In the genomic region with DNA sequence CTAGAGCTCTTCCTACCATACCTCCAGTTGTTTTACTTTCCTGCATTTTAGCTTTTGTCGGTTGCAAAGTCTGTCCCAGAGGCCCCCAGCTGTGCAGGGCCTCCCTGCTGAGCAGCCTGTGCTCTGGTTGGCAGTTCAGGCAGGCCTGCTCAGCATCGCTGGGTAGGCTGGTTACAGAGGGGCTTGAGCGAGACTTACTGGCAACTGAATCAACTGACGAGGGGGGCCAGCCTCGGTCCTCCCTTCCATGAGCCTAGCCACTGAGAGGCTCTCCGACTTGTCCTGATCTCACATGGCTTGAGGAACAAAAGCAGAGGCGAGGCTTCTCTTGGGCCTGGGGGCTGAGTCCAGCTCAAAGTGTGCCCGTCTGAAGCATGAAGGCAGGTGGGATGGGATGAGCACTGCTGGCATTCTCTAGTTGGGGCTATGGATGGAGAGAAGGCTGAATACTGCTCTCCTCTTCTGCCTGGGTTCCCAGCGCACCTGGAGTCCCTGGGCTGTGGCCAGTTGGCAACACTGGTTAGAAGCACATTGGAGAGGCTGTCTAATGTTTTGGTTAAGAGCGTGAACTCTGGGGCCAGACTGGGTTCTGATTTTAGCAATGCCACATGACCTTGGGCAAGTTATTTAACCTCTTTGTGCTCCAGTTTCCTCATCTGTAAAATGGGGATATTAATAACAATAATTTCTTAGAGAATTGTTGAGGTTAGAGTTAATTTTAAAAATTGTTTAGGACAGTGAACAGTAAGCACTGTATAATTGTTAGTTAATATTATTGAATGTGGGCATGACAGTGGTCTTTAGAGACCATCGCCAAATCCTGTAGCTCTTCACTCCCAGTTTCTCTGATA, we compare ENCODE assay signal across 28 cellular contexts. TPM values are rescaled to one million over a fixed set of nuclear protein-coding genes. Genes with fewer than 3 reads are reported as not detected.
A peak's percentile ranks its signal among the peaks of the same experiment; 100 is the strongest.
DNase-seq lines count a peak whose midpoint lies in the region; ATAC-seq, FAIRE-seq and TF ChIP-seq lines count a peak whose summit lies in the region.
"Had no signal": no experiment of that assay in that cellular context is flagged by ENCODE, and none has a peak within 500 bp of the region (broad histone marks: within the 10 kb centered on the region; RNA-seq: fewer than 3 reads in every experiment).

No MANE protein-coding gene starts in this region.

- WGBS in HepG2 (ENCODE audit: low lambda C conversion rate), result 44% methylated on average over 4 of the region's 11 CpGs
- WGBS in right lobe of liver (ENCODE audit: insufficient coverage, low coverage, low lambda C conversion rate, missing lambda C conversion rate), result 82% methylated on average over 7 of the region's 11 CpGs

- no TSS peak for BruUV-seq in HepG2 (replicated peaks; lab: Mats Ljungman, UMichigan)

- CTCF ChIA-PET in HepG2 (lab: Yijun Ruan, JAX; ENCODE audit: low intra/inter-chr PET ratio, low total read pairs), result no interaction called here
- CTCF ChIA-PET in activated CD4-positive, alpha-beta memory T cell treated with anti-CD3 and anti-CD28 coated beads for 36 hours (lab: Charles Lee), result interaction anchor here (1.5 to 4.1 kb wide), 2 partner anchors 12 to 13 kb away, joined by 3 to 20 read pairs; no protein-coding TSS in a partner anchor

- H3K27me3 ChIP-seq in HepG2 (ENCODE audit: control insufficient read depth in 1 of 2, insufficient read depth in 2 of 2, low read length in 2 of 2) (peaks cover 0 to 4% of the 10 kb centered on the region in 2 experiments; a peak in 1 of 5 replicates), right lobe of liver (no peaks in the 10 kb centered on the region)
- H3K27me3 ChIP-seq: gastrocnemius medialis, tibial nerve had no signal

- H3K36me3 ChIP-seq in HepG2 (replicated peaks in 1 of 2; ENCODE audit: control insufficient read depth in 1 of 2, insufficient read depth in 2 of 2, low read length in 2 of 2), result no peaks in the 10 kb centered on the region
- H3K36me3 ChIP-seq in right lobe of liver, result no peaks in the 10 kb centered on the region
- H3K36me3 ChIP-seq: esophagus squamous epithelium, gastrocnemius medialis, left lung, tibial nerve had no signal

- no peaks in the 10 kb centered on the region for H3K9me3 ChIP-seq in HepG2 (ENCODE audit: low read length)
- no peaks in the 10 kb centered on the region for H3K9me3 ChIP-seq in right lobe of liver
- H3K9me3 ChIP-seq: esophagus squamous epithelium, gastrocnemius medialis, left lung, tibial nerve had no signal

- no peaks in the 10 kb centered on the region for H3K36me3 Mint-ChIP-seq in activated CD4-positive, alpha-beta memory T cell treated with anti-CD3 and anti-CD28 coated beads for 36 hours
- H3K36me3 Mint-ChIP-seq: brain; mesothelial cell of epicardium; naive thymus-derived CD4-positive, alpha-beta T cell had no signal

- H3K27ac ChIP-seq in HepG2 (ENCODE audit: extremely low read length, insufficient read depth, low read length) (no peak overlapping the region), right lobe of liver (no peak overlapping the region)
- H3K27ac ChIP-seq: coronary artery, esophagus squamous epithelium, gastrocnemius medialis, hepatocyte, left lung had no signal

- H3K4me1 ChIP-seq in HepG2 (ENCODE audit: insufficient read depth, low read length) (peaks cover 59% of the 10 kb centered on the region), right lobe of liver (peaks cover 0 to 11% (median 0%) of the 10 kb centered on the region in 4 donors)

- H3K9me3 Mint-ChIP-seq in activated CD4-positive, alpha-beta memory T cell treated with anti-CD3 and anti-CD28 coated beads for 36 hours, result no peaks in the 10 kb centered on the region
- H3K9me3 Mint-ChIP-seq: activated naive CD8-positive, alpha-beta T cell treated with anti-CD3 and anti-CD28 coated beads, Interleukin-2, amount 50 U/mL, for 24 hours; mesothelial cell of epicardium; naive thymus-derived CD4-positive, alpha-beta T cell; stimulated activated naive CD8-positive, alpha-beta T cell treated with anti-CD3 and anti-CD28 coated beads, Interleukin-15, amount 100 ng/mL, for 72 hours had no signal

- ATAC-seq in HepG2 (no peak), right lobe of liver (no peak)
- ATAC-seq: activated naive CD8-positive, alpha-beta T cell treated with anti-CD3 and anti-CD28 coated beads, Interleukin-2, amount 50 U/mL, for 24 hours; gastrocnemius medialis; left lung; naive thymus-derived CD4-positive, alpha-beta T cell; stimulated activated naive CD8-positive, alpha-beta T cell treated with anti-CD3 and anti-CD28 coated beads, Interleukin-15, amount 100 ng/mL, for 72 hours had no signal

- no peak overlapping the region for H3K27ac Mint-ChIP-seq in activated CD4-positive, alpha-beta memory T cell treated with anti-CD3 and anti-CD28 coated beads for 36 hours
- H3K27ac Mint-ChIP-seq: activated naive CD8-positive, alpha-beta T cell treated with anti-CD3 and anti-CD28 coated beads, Interleukin-2, amount 50 U/mL, for 24 hours; mesothelial cell of epicardium; stimulated activated naive CD8-positive, alpha-beta T cell treated with anti-CD3 and anti-CD28 coated beads, Interleukin-15, amount 100 ng/mL, for 72 hours had no signal

- in situ Hi-C loops in HepG2 (cut with HindIII; ENCODE audit: extremely low pct_ligation_motif_present, low pct_unique_long_range_greater_than_20kb), result no loop called here

- peaks cover 19% of the 10 kb centered on the region for H3K4me1 Mint-ChIP-seq in activated CD4-positive, alpha-beta memory T cell treated with anti-CD3 and anti-CD28 coated beads for 36 hours (ENCODE audit: low read depth)
- H3K4me1 Mint-ChIP-seq: mesothelial cell of epicardium had no signal

- H3K9ac ChIP-seq in HepG2 (ENCODE audit: insufficient read depth, low read depth, low read length), result no peak overlapping the region

- no peaks in the 10 kb centered on the region for H3K79me2 ChIP-seq in HepG2 (ENCODE audit: insufficient read depth, low read length)
- H3K79me2 ChIP-seq: hepatocyte had no signal

- H3K4me2 ChIP-seq in HepG2 (ENCODE audit: low read depth, low read length), result no peak overlapping the region
- H3K4me2 ChIP-seq: hepatocyte had no signal

- no peaks in the 10 kb centered on the region for H3K27me3 Mint-ChIP-seq in activated CD4-positive, alpha-beta memory T cell treated with anti-CD3 and anti-CD28 coated beads for 36 hours
- H3K27me3 Mint-ChIP-seq: activated naive CD8-positive, alpha-beta T cell treated with anti-CD3 and anti-CD28 coated beads, Interleukin-2, amount 50 U/mL, for 24 hours had no signal

- no peak for TF ChIP-seq CTCF in HepG2 (CRISPR knock-in tag; IDR thresholded peaks at IDR 0.05)
- TF ChIP-seq CTCF in right lobe of liver (IDR thresholded peaks at IDR 0.05), result no peak
- no peak for TF ChIP-seq CTCF in NB4 (IDR thresholded peaks at IDR 0.05; ENCODE audit: low read depth, low read length)
- no peak for TF ChIP-seq CTCF in choroid plexus epithelial cell (conservative IDR thresholded peaks at IDR 0.05; ENCODE audit: low read depth, low read length)

- no peak for TF ChIP-seq RAD21 in HepG2 (CRISPR knock-in tag; IDR thresholded peaks at IDR 0.05)

- no peak overlapping the region for H2AFZ ChIP-seq in HepG2 (ENCODE audit: low read length)
- H2AFZ ChIP-seq: hepatocyte had no signal

- TF ChIP-seq POLR2A in HepG2 (IDR thresholded peaks at IDR 0.05; ENCODE audit: insufficient read depth in 1 of 2, low read depth in 2 of 2, low read length in 2 of 2) (no peak), right lobe of liver (IDR thresholded peaks at IDR 0.05) (no peak), NB4 (IDR thresholded peaks at IDR 0.05; ENCODE audit: extremely low read depth, insufficient read length) (no peak)

- TF ChIP-seq EP300 in HepG2 (IDR thresholded peaks at IDR 0.05; ENCODE audit: low read depth in 2 of 2, low read length in 2 of 2) (no peak), HepG2 (CRISPR knock-in tag; IDR thresholded peaks at IDR 0.05; ENCODE audit: borderline replicate concordance) (no peak)

- H3K4me3 Mint-ChIP-seq in activated CD4-positive, alpha-beta memory T cell treated with anti-CD3 and anti-CD28 coated beads for 36 hours, result no peak overlapping the region
- H3K4me3 Mint-ChIP-seq: activated naive CD8-positive, alpha-beta T cell treated with anti-CD3 and anti-CD28 coated beads, Interleukin-2, amount 50 U/mL, for 24 hours; brain; mesothelial cell of epicardium; stimulated activated naive CD8-positive, alpha-beta T cell treated with anti-CD3 and anti-CD28 coated beads, Interleukin-15, amount 100 ng/mL, for 72 hours had no signal

- no peak for FAIRE-seq in HepG2 (lab: Jason Lieb, UNC)

- H4K20me1 ChIP-seq in HepG2 (ENCODE audit: insufficient read depth, low read length), result peaks cover 2% of the 10 kb centered on the region; the same call in 1 of the 2 replicates

- DNase-seq in HepG2 (ENCODE audit: low spot score) (no peak), right lobe of liver (no peak), NB4 (ENCODE audit: low read depth) (peak; percentile 39), choroid plexus epithelial cell (ENCODE audit: low read depth) (peak; percentile 64), smooth muscle cell of the brain vasculature (ENCODE audit: low read depth, low spot score) (peak; percentile 39), hypothalamus (lab: John Stamatoyannopoulos, UW) (no peak), cerebellar nuclear complex (lab: John Stamatoyannopoulos, UW) (no peak)
- DNase-seq in activated CD4-positive, alpha-beta memory T cell treated with anti-CD3 and anti-CD28 coated beads for 36 hours, result no peak
- DNase-seq: activated CD4-positive, alpha-beta T cell treated with anti-CD3 and anti-CD28 coated beads, Interleukin-2, amount 50 U/mL, for 48 hours; activated CD4-positive, CD25-positive, alpha-beta regulatory T cell; activated gamma-delta T cell treated with Interleukin-2 at 50 U/mL for 16 hours; activated naive CD8-positive, alpha-beta T cell treated with anti-CD3 and anti-CD28 coated beads, Interleukin-2, amount 50 U/mL, for 24 hours; esophagus squamous epithelium; gastrocnemius medialis; GDM1; KG1; left lung; naive thymus-derived CD4-positive, alpha-beta T cell; NCI-H187 treated with DMSO at 0.1 percent for 48 hours; NCI-H345; NCI-H82; Right ventricle myocardium superior; stimulated activated naive CD8-positive, alpha-beta T cell treated with anti-CD3 and anti-CD28 coated beads, Interleukin-15, amount 100 ng/mL, for 72 hours had no signal

- intact Hi-C loops in HepG2 (cut with micrococcal nuclease; ENCODE audit: unreplicated experiment), result no loop called here
- intact Hi-C loops in right lobe of liver (cut with DNase I), result no loop called here
- intact Hi-C loops in activated CD4-positive, alpha-beta memory T cell treated with anti-CD3 and anti-CD28 coated beads for 36 hours (cut with micrococcal nuclease), result no loop called here

- POLR2A ChIA-PET in HepG2 (lab: Yijun Ruan, JAX), result no interaction called here
- POLR2A ChIA-PET in activated CD4-positive, alpha-beta memory T cell treated with anti-CD3 and anti-CD28 coated beads for 36 hours (lab: Charles Lee), result no interaction called here

- H3K4me3 ChIP-seq in HepG2 (replicated peaks in 1 of 3; ENCODE audit: insufficient read depth in 1 of 3, low read depth in 2 of 3, low read length in 3 of 3), result no peak overlapping the region
- H3K4me3 ChIP-seq in right lobe of liver, result no peak overlapping the region
- no peak overlapping the region for H3K4me3 ChIP-seq in NB4 (ENCODE audit: low read depth, low read length)
- H3K4me3 ChIP-seq in choroid plexus epithelial cell (ENCODE audit: low read depth, low read length), result no peak overlapping the region
- H3K4me3 ChIP-seq: coronary artery, esophagus squamous epithelium, gastrocnemius medialis, hepatocyte, left lung, tibial nerve had no signal

RNA-seq across cellular contexts. Expression of a gene that starts 6.9 kb away (rescaled TPM):
- total RNA-seq in HepG2 (2016; rRNA removed; fragmentation: Illumina TruSeq; extraction: Trizol), result 0.83 and 1.7 TPM in 2 replicates
- 0.09 and 0.61 TPM in 2 replicates for total RNA-seq in HepG2 (2016; cell fraction: cytosol; rRNA removed; fragmentation: Illumina TruSeq; extraction: Trizol; ENCODE audit: low read depth)
- 0.89 and 2.0 TPM in 2 replicates for total RNA-seq in HepG2 (2016; cell fraction: insoluble cytoplasmic fraction; rRNA removed; fragmentation: Illumina TruSeq; extraction: Trizol)
- 1.0 and 1.9 TPM in 2 replicates for total RNA-seq in HepG2 (2016; cell fraction: membrane; rRNA removed; fragmentation: Illumina TruSeq; extraction: Trizol)
- 1.2 and 1.3 TPM in 2 replicates for total RNA-seq in HepG2 (2016; cell fraction: nucleus; rRNA removed; fragmentation: Illumina TruSeq; extraction: Trizol)
- polyA plus RNA-seq in HepG2 (2011; rRNA removed), result 0.16 and 0.32 TPM in 2 replicates
- 0.19 and 0.67 TPM in 2 replicates for polyA plus RNA-seq in HepG2 (2011; cell fraction: cytosol; rRNA removed)
- 0.27 TPM in 1 of 2 replicates, not detected in the other for polyA plus RNA-seq in HepG2 (2011; cell fraction: nucleus; rRNA removed)
- polyA plus RNA-seq in HepG2 (2012), result 0.07 and 0.08 TPM in 2 replicates
- 0.59 and 0.68 TPM in 2 replicates for polyA plus RNA-seq in HepG2 (2016; cell fraction: cytosol; fragmentation: Illumina TruSeq; extraction: Trizol; ENCODE audit: low read depth)
- 1.1 and 1.2 TPM in 2 replicates for polyA plus RNA-seq in HepG2 (2016; cell fraction: insoluble cytoplasmic fraction; fragmentation: Illumina TruSeq; extraction: Trizol; ENCODE audit: low read depth)
- polyA plus RNA-seq in HepG2 (2016; cell fraction: membrane; fragmentation: Illumina TruSeq; extraction: Trizol; ENCODE audit: low read depth), result 0.91 and 1.5 TPM in 2 replicates
- polyA plus RNA-seq in HepG2 (2016; cell fraction: nucleus; fragmentation: Illumina TruSeq; extraction: Trizol; ENCODE audit: insufficient read depth, low read depth), result 2.7 and 3.2 TPM in 2 replicates
- polyA minus RNA-seq in HepG2 (2011; rRNA and poly(A)+ RNA removed; ENCODE audit: low replicate concordance), result 0.76 TPM in 1 of 2 replicates, not detected in the other
- 0.79 TPM in 1 of 2 replicates, not detected in the other for polyA minus RNA-seq in HepG2 (2011; cell fraction: cytosol; rRNA and poly(A)+ RNA removed)
- polyA minus RNA-seq in HepG2 (2011; cell fraction: nucleus; rRNA and poly(A)+ RNA removed), result not detected in 2 replicates
- total RNA-seq in right lobe of liver, result 1 to 10 TPM; 1.6 to 6.6 (median 4.5) TPM
- not detected for total RNA-seq in activated CD4-positive, alpha-beta memory T cell treated with anti-CD3 and anti-CD28 coated beads for 36 hours

RNA-seq across cellular contexts. Expression of a gene that starts 41.7 kb away (rescaled TPM):
- total RNA-seq in HepG2 (2016; rRNA removed; fragmentation: Illumina TruSeq; extraction: Trizol) (6.1 and 19.7 TPM in 2 replicates), right lobe of liver (10 to 100 TPM in 5 of 6 experiments, 1 to 10 TPM in 1; 9.2 to 19.3 (median 12.6) TPM)
- 2.8 and 3.8 TPM in 2 replicates for total RNA-seq in HepG2 (2016; cell fraction: cytosol; rRNA removed; fragmentation: Illumina TruSeq; extraction: Trizol; ENCODE audit: low read depth)
- 5.8 and 20.5 TPM in 2 replicates for total RNA-seq in HepG2 (2016; cell fraction: insoluble cytoplasmic fraction; rRNA removed; fragmentation: Illumina TruSeq; extraction: Trizol)
- 4.5 and 6.1 TPM in 2 replicates for total RNA-seq in HepG2 (2016; cell fraction: membrane; rRNA removed; fragmentation: Illumina TruSeq; extraction: Trizol)
- total RNA-seq in HepG2 (2016; cell fraction: nucleus; rRNA removed; fragmentation: Illumina TruSeq; extraction: Trizol), result 36.5 and 37.6 TPM in 2 replicates
- polyA plus RNA-seq in HepG2 (2011; rRNA removed), result 20.5 and 26.9 TPM in 2 replicates
- 11.3 and 12.9 TPM in 2 replicates for polyA plus RNA-seq in HepG2 (2011; cell fraction: cytosol; rRNA removed)
- polyA plus RNA-seq in HepG2 (2011; cell fraction: nucleus; rRNA removed), result 107 and 112 TPM in 2 replicates
- 13.0 and 18.5 TPM in 2 replicates for polyA plus RNA-seq in HepG2 (2012)
- polyA plus RNA-seq in HepG2 (2016; cell fraction: cytosol; fragmentation: Illumina TruSeq; extraction: Trizol; ENCODE audit: low read depth), result 0.68 and 0.92 TPM in 2 replicates
- polyA plus RNA-seq in HepG2 (2016; cell fraction: insoluble cytoplasmic fraction; fragmentation: Illumina TruSeq; extraction: Trizol; ENCODE audit: low read depth), result 4.2 and 4.9 TPM in 2 replicates
- 1.7 and 2.1 TPM in 2 replicates for polyA plus RNA-seq in HepG2 (2016; cell fraction: membrane; fragmentation: Illumina TruSeq; extraction: Trizol; ENCODE audit: low read depth)
- 50.1 and 57.5 TPM in 2 replicates for polyA plus RNA-seq in HepG2 (2016; cell fraction: nucleus; fragmentation: Illumina TruSeq; extraction: Trizol; ENCODE audit: insufficient read depth, low read depth)
- polyA minus RNA-seq in HepG2 (2011; rRNA and poly(A)+ RNA removed; ENCODE audit: low replicate concordance), result 26.7 and 43.3 TPM in 2 replicates
- 6.0 and 6.5 TPM in 2 replicates for polyA minus RNA-seq in HepG2 (2011; cell fraction: cytosol; rRNA and poly(A)+ RNA removed)
- polyA minus RNA-seq in HepG2 (2011; cell fraction: nucleus; rRNA and poly(A)+ RNA removed), result 45.2 and 45.3 TPM in 2 replicates
- 10 to 100 TPM; 20.9 to 22.8 TPM for total RNA-seq in activated CD4-positive, alpha-beta memory T cell treated with anti-CD3 and anti-CD28 coated beads for 36 hours

Comparison
In these comparisons a context has a peak if more than half of its experiments do, and no peak if none do; other contexts are left out.
1. DNase-seq: peak in NB4 (single experiment), choroid plexus epithelial cell (single experiment) and smooth muscle cell of the brain vasculature (single experiment); none in HepG2 (single experiment), right lobe of liver (0 of 3), activated CD4-positive, alpha-beta memory T cell treated with anti-CD3 and anti-CD28 coated beads for 36 hours (single experiment), hypothalamus (0 of 51) and cerebellar nuclear complex (0 of 2).